In the genomic region with DNA sequence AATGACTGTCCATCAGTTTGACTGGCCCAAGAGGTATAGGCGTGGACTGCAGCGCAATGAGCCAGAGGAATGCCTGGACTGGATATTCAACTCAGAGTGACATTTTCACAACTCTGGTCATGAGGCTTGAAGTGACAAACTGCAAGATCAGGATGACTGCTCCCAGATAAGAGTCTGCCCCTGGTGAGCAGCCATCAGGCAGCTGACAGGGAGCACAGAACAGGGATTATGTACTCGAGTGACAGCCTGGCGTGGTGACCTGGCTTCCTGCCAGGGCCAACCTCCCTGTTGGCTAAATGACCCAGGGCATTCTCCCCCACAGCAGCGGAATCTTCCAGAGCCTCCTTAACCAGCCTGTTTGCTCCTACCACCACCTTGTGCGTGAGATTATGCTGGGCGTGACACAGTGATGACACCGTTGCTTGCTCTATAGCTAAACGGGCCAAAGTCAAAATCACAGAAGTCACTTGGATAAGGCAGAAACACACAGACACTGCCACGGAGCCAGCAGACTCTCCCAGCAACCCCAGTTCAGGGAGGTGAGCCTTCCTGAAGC, we compare ENCODE assay signal across 9 cellular contexts.
A peak's percentile ranks its signal among the peaks of the same experiment; 100 is the strongest.
DNase-seq lines count a peak whose midpoint lies in the region; ATAC-seq, FAIRE-seq and TF ChIP-seq lines count a peak whose summit lies in the region.
"Had no signal": no experiment of that assay in that cellular context is flagged by ENCODE, and none has a peak within 500 bp of the region (broad histone marks: within the 10 kb centered on the region; RNA-seq: fewer than 3 reads in every experiment).

No MANE protein-coding gene starts in this region.

- no peak for TF ChIP-seq POLR2A in H54 (IDR thresholded peaks at IDR 0.05; ENCODE audit: low read depth, low read length)

- CTCF ChIA-PET in GM10248 (lab: Yijun Ruan, JAX): no interaction called here

- TF ChIP-seq CTCF in GM10248 (IDR thresholded peaks at IDR 0.05; ENCODE audit: control extremely low read depth, extremely low read depth, low read depth, missing control alignments): no peak

- DNase-seq in ELF-1 (ENCODE audit: low read depth, low spot score) (peak; percentile 61), NCI-H524 (lab: John Stamatoyannopoulos, UW) (peak; percentile 89 to 97), glomerular visceral epithelial cell (ENCODE audit: extremely low spot score) (peak; percentile 9), pons (ENCODE audit: low spot score) (peak; percentile 65), GM10248 (ENCODE audit: extremely low spot score) (no peak), H54 (ENCODE audit: insufficient read length, low spot score) (no peak), NCI-H1048 (lab: John Stamatoyannopoulos, UW) (no peak)
- DNase-seq: spleen had no signal

- ATAC-seq in GM21515 (IDR thresholded peaks at IDR 0.05; ENCODE audit: unreplicated experiment): no peak

- FAIRE-seq in H54 (lab: Jason Lieb, UNC): no peak

- POLR2A ChIA-PET in GM10248 (lab: Yijun Ruan, JAX): no interaction called here

Comparison
In these comparisons a context has a peak if more than half of its experiments do, and no peak if none do; other contexts are left out.
1. DNase-seq: peak in ELF-1 (single experiment), NCI-H524 (2 of 2), glomerular visceral epithelial cell (single experiment) and pons (single experiment); none in GM10248 (single experiment), H54 (single experiment) and NCI-H1048 (single experiment).